Comparison of ENCODE assay signal across 17 cellular contexts in the genomic region with DNA sequence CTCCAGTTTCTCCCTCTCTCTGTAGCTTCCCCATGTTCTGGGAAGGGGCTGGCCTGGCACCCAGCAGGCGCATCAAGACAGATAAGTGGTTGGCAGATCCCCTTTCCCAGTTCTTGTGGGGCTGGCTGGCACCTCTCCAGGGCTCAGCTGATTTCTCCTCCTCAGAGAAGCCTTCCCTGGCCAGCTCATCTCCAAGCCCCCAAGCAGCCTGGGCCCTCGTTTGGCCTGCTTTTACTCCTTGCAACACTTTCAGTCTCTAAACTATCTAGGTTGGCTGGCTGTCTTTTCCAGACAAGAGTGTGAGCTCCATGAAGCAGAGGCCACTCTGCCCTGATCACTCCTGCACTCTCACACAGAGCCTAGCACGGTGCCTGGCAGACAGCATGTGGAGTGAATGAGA. TPM values are rescaled to one million over a fixed set of nuclear protein-coding genes. Genes with fewer than 3 reads are reported as not detected.
DNase-seq lines count a peak whose midpoint lies in the region; ATAC-seq and TF ChIP-seq lines count a peak whose summit lies in the region.
"Had no signal": no experiment of that assay in that cellular context is flagged by ENCODE, and none has a peak within 500 bp of the region (broad histone marks: within the 10 kb centered on the region; RNA-seq: fewer than 3 reads in every experiment).

No MANE protein-coding gene starts in this region.

- H3K27ac ChIP-seq in heart left ventricle (peak overlapping the region in 10 of 12 donors; percentile 2 to 89 (median 58)), lower lobe of right lung (peak overlapping the region; percentile 74), upper lobe of right lung (peak overlapping the region; percentile 43), prostate gland (no peak overlapping the region)
- H3K27ac ChIP-seq: SK-N-MC, uterus had no signal

- peaks cover 40 to 67% of the 10 kb centered on the region in 2 donors for H3K4me1 Mint-ChIP-seq in effector memory CD8-positive, alpha-beta T cell (ENCODE audit: low read depth in 2 of 2)

- H3K4me1 ChIP-seq in heart left ventricle = peaks cover 16 to 96% (median 75%) of the 10 kb centered on the region in 12 donors
- peaks cover 69% of the 10 kb centered on the region for H3K4me1 ChIP-seq in lower lobe of right lung
- peaks cover 29% of the 10 kb centered on the region for H3K4me1 ChIP-seq in upper lobe of right lung
- peaks cover 3% of the 10 kb centered on the region for H3K4me1 ChIP-seq in prostate gland (replicated peaks)
- H3K4me1 ChIP-seq: body of pancreas, uterus had no signal

- no peaks in the 10 kb centered on the region for H3K27me3 ChIP-seq in heart left ventricle
- no peaks in the 10 kb centered on the region for H3K27me3 ChIP-seq in lower lobe of right lung (ENCODE audit: low read depth)
- H3K27me3 ChIP-seq in upper lobe of right lung = no peaks in the 10 kb centered on the region
- H3K27me3 ChIP-seq in prostate gland (replicated peaks; ENCODE audit: insufficient read depth) = no peaks in the 10 kb centered on the region
- H3K27me3 ChIP-seq: body of pancreas, uterus had no signal

- TF ChIP-seq CTCF in heart left ventricle (IDR thresholded peaks at IDR 0.05) (no peak), lower lobe of right lung (IDR thresholded peaks at IDR 0.05) (no peak), upper lobe of right lung (IDR thresholded peaks at IDR 0.05) (no peak), prostate gland (IDR thresholded peaks at IDR 0.05) (no peak)

- H3K36me3 ChIP-seq in heart left ventricle (peaks cover 0 to 86% (median 60%) of the 10 kb centered on the region in 9 donors), lower lobe of right lung (peaks cover 83% of the 10 kb centered on the region), upper lobe of right lung (peaks cover 77% of the 10 kb centered on the region), prostate gland (peaks cover 0 to 4% of the 10 kb centered on the region in 2 donors)
- H3K36me3 ChIP-seq: uterus had no signal

- WGBS in heart left ventricle, 4 donors = 51 to 72% (median 61%) methylated on average over 3 of the region's 3 CpGs
- 83% methylated on average over 3 of the region's 3 CpGs for WGBS in prostate gland

- no peaks in the 10 kb centered on the region for H3K9me3 Mint-ChIP-seq in effector memory CD8-positive, alpha-beta T cell
- H3K9me3 Mint-ChIP-seq: naive B cell; stimulated activated naive CD8-positive, alpha-beta T cell treated with anti-CD3 and anti-CD28 coated beads, Interleukin-15, Interleukin-2, amounts not matched to agents 100 ng/mL and 50 ng/mL, for 24 hours had no signal

- H3K4me3 ChIP-seq in heart left ventricle (no peak overlapping the region), lower lobe of right lung (no peak overlapping the region), upper lobe of right lung (no peak overlapping the region), prostate gland (no peak overlapping the region)
- H3K4me3 ChIP-seq: body of pancreas, SK-N-MC, uterus had no signal

- no peaks in the 10 kb centered on the region for H3K27me3 Mint-ChIP-seq in effector memory CD8-positive, alpha-beta T cell
- H3K27me3 Mint-ChIP-seq: naive B cell; stimulated activated naive CD8-positive, alpha-beta T cell treated with anti-CD3 and anti-CD28 coated beads, Interleukin-15, Interleukin-2, amounts not matched to agents 100 ng/mL and 50 ng/mL, for 24 hours had no signal

- H3K9me3 ChIP-seq in heart left ventricle (no peaks in the 10 kb centered on the region), lower lobe of right lung (no peaks in the 10 kb centered on the region), upper lobe of right lung (no peaks in the 10 kb centered on the region), prostate gland (no peaks in the 10 kb centered on the region)
- H3K9me3 ChIP-seq: body of pancreas, uterus had no signal

- intact Hi-C loops in heart left ventricle (cut with DNase I) = no loop called here
- intact Hi-C loops in Right ventricle myocardium inferior (cut with DNase I) = no loop called here
- intact Hi-C loops in lower lobe of right lung (cut with DNase I) = no loop called here
- intact Hi-C loops in upper lobe of right lung (cut with DNase I) = no loop called here
- intact Hi-C loops in prostate gland (cut with DNase I) = no loop called here

- peak overlapping the region; percentile 45 to 57 for H3K27ac Mint-ChIP-seq in effector memory CD8-positive, alpha-beta T cell
- H3K27ac Mint-ChIP-seq: stimulated activated naive CD8-positive, alpha-beta T cell treated with anti-CD3 and anti-CD28 coated beads, Interleukin-15, Interleukin-2, amounts not matched to agents 100 ng/mL and 50 ng/mL, for 24 hours had no signal

- H3K36me3 Mint-ChIP-seq in effector memory CD8-positive, alpha-beta T cell (ENCODE audit: insufficient read depth) = peaks cover 56% of the 10 kb centered on the region

- DNase-seq in heart left ventricle (no peak), Right ventricle myocardium inferior (ENCODE audit: missing footprints) (no peak), lower lobe of right lung (no peak), upper lobe of right lung (no peak), prostate gland (ENCODE audit: low spot score) (no peak)
- DNase-seq in effector memory CD8-positive, alpha-beta T cell = no peak
- DNase-seq: naive B cell; NCI-H1436; NCI-H2171; NCI-H774; stimulated activated CD4-positive, alpha-beta T cell treated with anti-CD3 and anti-CD28 coated beads, Interleukin-15, amount 100 ng/mL, for 24 hours; uterus had no signal

- no peak overlapping the region for H3K4me3 Mint-ChIP-seq in effector memory CD8-positive, alpha-beta T cell
- H3K4me3 Mint-ChIP-seq: stimulated activated naive CD8-positive, alpha-beta T cell treated with anti-CD3 and anti-CD28 coated beads, Interleukin-15, Interleukin-2, amounts not matched to agents 100 ng/mL and 50 ng/mL, for 24 hours had no signal

- TF ChIP-seq POLR2A in heart left ventricle (IDR thresholded peaks at IDR 0.05) (no peak), prostate gland (IDR thresholded peaks at IDR 0.05) (no peak)

- no peak for ATAC-seq in heart left ventricle
- ATAC-seq in Right ventricle myocardium inferior = no peak
- ATAC-seq in effector memory CD8-positive, alpha-beta T cell (replicated peaks) = no peak
- no peak for ATAC-seq in lower lobe of right lung
- ATAC-seq in upper lobe of right lung = no peak
- ATAC-seq in GM18858 (IDR thresholded peaks at IDR 0.05; ENCODE audit: unreplicated experiment) = no peak
- no peak for ATAC-seq in HG03457 (IDR thresholded peaks at IDR 0.05; ENCODE audit: unreplicated experiment)
- ATAC-seq: body of pancreas had no signal

RNA-seq across cellular contexts. Expression of a gene that starts 13.5 kb away (rescaled TPM):
- total RNA-seq in heart left ventricle (100 to 1,000 TPM in 5 of 9 donors, 10 to 100 TPM in 4; 86.5 to 170 (median 112) TPM), Right ventricle myocardium inferior (104 TPM), lower lobe of right lung (258 TPM), upper lobe of right lung (179 TPM), prostate gland (100 to 1,000 TPM; 189 to 191 TPM)
- 100 to 1,000 TPM; 111 to 155 TPM for polyA plus RNA-seq in heart left ventricle

Comparison
In these comparisons a context has a peak if more than half of its experiments do, and no peak if none do; other contexts are left out.
1. H3K27ac ChIP-seq: peak in heart left ventricle (10 of 12), lower lobe of right lung (single experiment) and upper lobe of right lung (single experiment); none in prostate gland (0 of 2).